8 cellular contexts compared by ENCODE assay signal in the genomic region with DNA sequence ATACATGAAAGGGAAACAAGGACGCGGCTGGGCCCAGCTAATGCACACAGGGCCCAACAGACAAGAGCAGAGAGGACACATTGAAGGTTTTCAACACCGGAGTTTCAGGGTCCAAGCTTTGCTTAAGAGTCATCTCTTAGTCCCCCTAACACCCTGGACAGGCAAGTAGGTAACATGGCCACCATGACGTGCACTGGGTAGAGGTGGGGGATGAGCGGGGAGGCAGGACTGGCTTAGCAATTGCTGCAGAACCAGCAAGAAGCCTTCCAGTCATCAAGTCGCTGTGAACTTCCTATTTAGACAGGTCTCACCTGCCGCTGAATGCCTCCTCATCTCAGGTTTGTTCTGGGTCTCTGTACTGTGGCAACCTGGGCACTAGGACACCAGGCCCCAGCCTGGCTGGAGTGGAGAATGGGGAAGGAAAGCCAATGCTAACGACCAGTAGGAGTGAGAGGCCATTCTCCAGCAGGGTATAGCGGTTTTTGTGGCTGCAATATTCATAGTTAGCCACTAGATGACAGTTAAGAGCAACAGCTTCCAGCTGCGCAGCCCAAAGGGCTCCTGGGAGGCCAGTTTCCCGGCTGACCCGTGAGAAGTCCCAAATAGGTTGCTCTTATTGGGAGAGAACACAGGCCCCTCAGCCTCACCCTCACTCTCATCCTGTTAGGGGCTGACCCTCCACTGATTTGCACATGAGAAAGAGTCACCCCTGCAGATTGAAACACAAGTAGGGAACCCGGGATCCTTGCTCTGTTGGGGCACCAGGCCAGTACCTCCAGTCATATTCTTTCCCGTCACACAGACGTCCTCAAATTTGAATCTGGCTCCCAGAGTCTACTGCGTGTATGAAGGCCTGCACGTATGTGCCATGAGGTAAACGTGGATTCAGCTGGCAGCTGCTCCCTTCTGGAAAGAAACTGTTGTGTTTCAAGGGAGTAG. TPM values are rescaled to one million over a fixed set of nuclear protein-coding genes. Genes with fewer than 3 reads are reported as not detected.
A peak's percentile ranks its signal among the peaks of the same experiment; 100 is the strongest.
DNase-seq lines count a peak whose midpoint lies in the region; ATAC-seq and TF ChIP-seq lines count a peak whose summit lies in the region.

No MANE protein-coding gene starts in this region.

- peaks cover 3% of the 10 kb centered on the region for H3K27me3 Mint-ChIP-seq in brain

- H3K9me3 ChIP-seq in RWPE2 (ENCODE audit: severe bottlenecking) (no peaks in the 10 kb centered on the region), skeletal muscle tissue (ENCODE audit: control insufficient read depth in 3 of 3, low read length in 3 of 3) (no peaks in the 10 kb centered on the region)

- H3K27me3 ChIP-seq in RWPE2 (ENCODE audit: insufficient read depth, poor library complexity, severe bottlenecking) (no peaks in the 10 kb centered on the region), skeletal muscle tissue (ENCODE audit: control insufficient read depth in 3 of 3, insufficient read depth in 3 of 3, low read length in 3 of 3) (no peaks in the 10 kb centered on the region)

- H3K4me3 ChIP-seq in RWPE2 (ENCODE audit: severe bottlenecking), result no peak overlapping the region
- H3K4me3 ChIP-seq in skeletal muscle tissue (ENCODE audit: low read length in 3 of 3), result peak overlapping the region in 2 of 3 donors; percentile 11 to 53

- H3K4me1 ChIP-seq in RWPE2 (ENCODE audit: insufficient read depth, poor library complexity, severe bottlenecking) (peaks cover 12% of the 10 kb centered on the region), skeletal muscle tissue (ENCODE audit: control insufficient read depth in 3 of 3, insufficient read depth in 3 of 3, low read length in 3 of 3) (peaks cover 25 to 39% (median 29%) of the 10 kb centered on the region in 3 donors)

- no peaks in the 10 kb centered on the region for H3K36me3 ChIP-seq in RWPE2 (ENCODE audit: low read depth)
- H3K36me3 ChIP-seq in skeletal muscle tissue (ENCODE audit: control insufficient read depth in 3 of 3, insufficient read depth in 3 of 3, low read length in 3 of 3), result no peaks in the 10 kb centered on the region

- ATAC-seq in GM21515 (IDR thresholded peaks at IDR 0.05; ENCODE audit: unreplicated experiment), result peak; percentile 92
- peak; percentile 67 for ATAC-seq in RWPE2 (ENCODE audit: low read depth)

- peak overlapping the region; percentile 75 for H3K27ac ChIP-seq in RWPE2 (ENCODE audit: poor library complexity, severe bottlenecking)
- H3K27ac ChIP-seq in skeletal muscle tissue (ENCODE audit: low read depth, low read length), result no peak overlapping the region

- H3K4me3 Mint-ChIP-seq in brain, result peak overlapping the region in 1 of 5 experiments; percentile 49

- no peaks in the 10 kb centered on the region for H3K36me3 Mint-ChIP-seq in brain

- no peak overlapping the region for H3K9ac ChIP-seq in skeletal muscle tissue (ENCODE audit: low read depth in 1 of 3, low read length in 3 of 3)

- TF ChIP-seq CTCF in RWPE2 (IDR thresholded peaks at IDR 0.05; ENCODE audit: poor library complexity, severe bottlenecking) (peak; percentile 89), brain (conservative IDR thresholded peaks at IDR 0.05) (peak; percentile 72 to 84)

- DNase-seq in SIG-M5 treated with dmso at 0.1 percent for 504 hours (lab: John Stamatoyannopoulos, UW; ENCODE audit: unreplicated experiment) (peak; percentile 89), SIG-M5 (lab: John Stamatoyannopoulos, UW) (no peak), HuH-7 (ENCODE audit: low spot score) (peak; percentile 64), RWPE2 (ENCODE audit: low spot score) (no peak), iPS-NIHi7 (ENCODE audit: extremely low spot score) (peak; percentile 86)

- H3K9me3 Mint-ChIP-seq in brain, result no peaks in the 10 kb centered on the region

- H3K27ac Mint-ChIP-seq in brain, result peak overlapping the region in 3 of 5 experiments; percentile 38 to 82 (median 56)

- peaks cover 19% of the 10 kb centered on the region for H3K4me1 Mint-ChIP-seq in brain

RNA-seq across cellular contexts. Expression of a gene that starts 6.0 kb away (rescaled TPM):
- polyA plus RNA-seq in brain (ENCODE audit: insufficient read depth, low read depth, low replicate concordance), result 19.8 TPM
- 25.6 TPM for total RNA-seq in skeletal muscle tissue

RNA-seq across cellular contexts. Expression of a gene that starts 29.4 kb away (rescaled TPM):
- polyA plus RNA-seq in brain (ENCODE audit: insufficient read depth, low read depth, low replicate concordance), result not detected
- 44.4 TPM for total RNA-seq in skeletal muscle tissue

Comparison
In these comparisons a context has a peak if more than half of its experiments do, and no peak if none do; other contexts are left out.
1. DNase-seq: peak in SIG-M5 treated with dmso at 0.1 percent for 504 hours (single experiment), HuH-7 (single experiment) and iPS-NIHi7 (single experiment); none in SIG-M5 (single experiment) and RWPE2 (single experiment).